8 cellular contexts compared by ENCODE assay signal in genomic region chr4:51842554-51843308, GRCh38. TPM values are rescaled to one million over a fixed set of nuclear protein-coding genes. Genes with fewer than 3 reads are reported as not detected.
A peak's percentile ranks its signal among the peaks of the same experiment; 100 is the strongest.
DNase-seq lines count a peak whose midpoint lies in the region; ATAC-seq and TF ChIP-seq lines count a peak whose summit lies in the region.

TSS of gene DCUN1D4 (plus strand) at chr4:51843153. CDS start at chr4:51843243, 90 bp downstream.

- H3K36me3 ChIP-seq in Caco-2 (ENCODE audit: control insufficient read depth, insufficient read depth, low read length): no peaks in the 10 kb centered on the region
- H3K36me3 ChIP-seq in effector memory CD4-positive, alpha-beta T cell (ENCODE audit: control insufficient read depth, insufficient read depth, low read length): no peaks in the 10 kb centered on the region

- no peaks in the 10 kb centered on the region for H3K9me3 ChIP-seq in Caco-2
- H3K9me3 ChIP-seq in effector memory CD4-positive, alpha-beta T cell (ENCODE audit: control insufficient read depth, low read length): no peaks in the 10 kb centered on the region

- POLR2A ChIA-PET in Caco-2 (lab: Charles Lee): interaction anchor here (0.8 to 1.3 kb wide), 4 partner anchors 10 to 869 kb away, joined by 3 to 6 read pairs (median 4); partner anchors contain the start of gene SGCB

- peaks cover 26% of the 10 kb centered on the region for H3K36me3 Mint-ChIP-seq in Caco-2 (ENCODE audit: insufficient read depth, unreplicated experiment)

- no peaks in the 10 kb centered on the region for H3K9me3 Mint-ChIP-seq in Caco-2 (ENCODE audit: unreplicated experiment)

- peak within 1 kb of the TSS; percentile 95 for H3K27ac Mint-ChIP-seq in Caco-2 (ENCODE audit: unreplicated experiment)

- DNase-seq in Caco-2: peak; percentile 100
- peak; percentile 100 for DNase-seq in HT1080 (ENCODE audit: low read depth)
- DNase-seq in NOMO-1 treated with DMSO at 0.1 percent for 48 hours (lab: John Stamatoyannopoulos, UW; ENCODE audit: unreplicated experiment): peak; percentile 97
- peak; percentile 95 to 96 for DNase-seq in activated CD8-positive, alpha-beta memory T cell treated with anti-CD3 and anti-CD28 coated beads for 4 hours (ENCODE audit: low read depth in 2 of 2)
- DNase-seq in effector memory CD4-positive, alpha-beta T cell: peak; percentile 93 to 97 (median 97)
- DNase-seq in lung microvascular endothelial cell (ENCODE audit: low read depth in 2 of 2): peak; percentile 100
- peak; percentile 97 to 99 (median 98) for DNase-seq in stimulated activated CD4-positive, alpha-beta T cell treated with anti-CD3 and anti-CD28 coated beads, TNF-alpha, amount 100 ng/mL, for 48 hours (ENCODE audit: low read depth in 3 of 3)

- TF ChIP-seq CTCF in Caco-2 (IDR thresholded peaks at IDR 0.05; ENCODE audit: insufficient read depth in 1 of 2, low read depth in 1 of 2, low read length in 1 of 2, severe bottlenecking in 1 of 2, unreplicated experiment in 1 of 2): peak in 1 of 2 experiments; percentile 26

- peak within 1 kb of the TSS; percentile 80 for H3K4me3 ChIP-seq in Caco-2 (ENCODE audit: low read depth, low read length)
- H3K4me3 ChIP-seq in effector memory CD4-positive, alpha-beta T cell (ENCODE audit: insufficient read depth, low read depth, low read length, poor library complexity, severe bottlenecking): peak within 1 kb of the TSS; percentile 93

- intact Hi-C loops in Caco-2 (cut with micrococcal nuclease; ENCODE audit: unreplicated experiment): loop anchor here (1.0 to 5.0 kb wide), 2 partner anchors 67 to 195 kb away; partner anchors contain the start of gene SGCB

- peak; percentile 90 for ATAC-seq in GM21360 (IDR thresholded peaks at IDR 0.05; ENCODE audit: unreplicated experiment)

- H3K27me3 ChIP-seq in Caco-2 (replicated peaks; ENCODE audit: control insufficient read depth, insufficient read depth, low read length): no peaks in the 10 kb centered on the region
- H3K27me3 ChIP-seq in effector memory CD4-positive, alpha-beta T cell (replicated peaks; ENCODE audit: control insufficient read depth, insufficient read depth, low read length, poor library complexity, severe bottlenecking): no peaks in the 10 kb centered on the region

- no TSS peak for BruUV-seq in Caco-2 (replicated peaks; lab: Mats Ljungman, UMichigan)

- peak within 1 kb of the TSS; percentile 98 for H3K4me3 Mint-ChIP-seq in Caco-2 (ENCODE audit: unreplicated experiment)

- CTCF ChIA-PET in Caco-2 (lab: Charles Lee): interaction anchor here (0.6 to 1.2 kb wide), 8 partner anchors 11 to 1528 kb away, joined by 3 to 9 read pairs (median 3); no protein-coding TSS in a partner anchor

- H3K27me3 Mint-ChIP-seq in Caco-2 (ENCODE audit: insufficient read depth, unreplicated experiment): no peaks in the 10 kb centered on the region

- H3K27ac ChIP-seq in effector memory CD4-positive, alpha-beta T cell (ENCODE audit: insufficient read depth, low read length, poor library complexity, severe bottlenecking): peak within 1 kb of the TSS; percentile 73

- H3K4me1 ChIP-seq in Caco-2: peaks cover 3% of the 10 kb centered on the region; the same call in 1 of the 2 replicates
- peaks cover 8% of the 10 kb centered on the region for H3K4me1 ChIP-seq in effector memory CD4-positive, alpha-beta T cell (ENCODE audit: control insufficient read depth, insufficient read depth, low read length, poor library complexity, severe bottlenecking)

- H3K4me1 Mint-ChIP-seq in Caco-2 (ENCODE audit: low read depth, unreplicated experiment): peaks cover 4% of the 10 kb centered on the region

RNA-seq across cellular contexts. Expression of gene DCUN1D4, which starts in this region (rescaled TPM):
- 42.8 TPM in 2 replicates for total RNA-seq in Caco-2 (2022)
- total RNA-seq in HT1080 (2014; rRNA removed; shearing (Covaris generic)): 25.4 and 36.8 TPM in 2 replicates
- polyA plus RNA-seq in HT1080 (2015; cell fraction: cytosol; rRNA removed): 15.5 and 17.8 TPM in 2 replicates
- 75.8 and 81.4 TPM in 2 replicates for polyA plus RNA-seq in HT1080 (2015; cell fraction: nucleus; rRNA removed)
- total RNA-seq in lung microvascular endothelial cell: 21.6 and 29.0 TPM in 2 replicates

Comparison
In these comparisons a context has a peak if more than half of its experiments do, and no peak if none do; other contexts are left out.
1. Peak in every context shown above with its lines: DNase-seq, ATAC-seq, H3K4me3 ChIP-seq and H3K27ac ChIP-seq.